Comparison of ENCODE assay signal across 8 cellular contexts in genomic region chr19:16771618-16772017, GRCh38. TPM values are rescaled to one million over a fixed set of nuclear protein-coding genes. Genes with fewer than 3 reads are reported as not detected.
DNase-seq lines count a peak whose midpoint lies in the region; ATAC-seq and TF ChIP-seq lines count a peak whose summit lies in the region.

No MANE protein-coding gene starts in this region.

- no peaks in the 10 kb centered on the region for H3K4me1 Mint-ChIP-seq in T-cell

- TF ChIP-seq CTCF in GM06990 (IDR thresholded peaks at IDR 0.05; ENCODE audit: insufficient read depth, low read length, poor library complexity, severe bottlenecking) (peak; percentile 78), heart left ventricle (IDR thresholded peaks at IDR 0.05) (peak; percentile 73 to 92 (median 84))

- H3K9me3 ChIP-seq in adipocyte (ENCODE audit: control insufficient read depth, low read length), result peaks cover 11% of the 10 kb centered on the region
- H3K9me3 ChIP-seq in heart left ventricle, result peaks cover 0 to 2% (median 0%) of the 10 kb centered on the region in 12 donors
- H3K9me3 ChIP-seq in aorta (ENCODE audit: control insufficient read depth, low read length), result peaks cover 1% of the 10 kb centered on the region

- POLR2A ChIA-PET in T-cell (lab: Charles Lee), result no interaction called here

- H3K27ac Mint-ChIP-seq in T-cell, result no peak overlapping the region

- no peak overlapping the region for H3K9ac ChIP-seq in adipocyte (ENCODE audit: low read length)

- H3K4me3 ChIP-seq in GM06990 (replicated peaks; ENCODE audit: low read depth, low read length) (no peak overlapping the region), adipocyte (ENCODE audit: low read length) (no peak overlapping the region), heart left ventricle (no peak overlapping the region), aorta (ENCODE audit: low read length in 2 of 2) (no peak overlapping the region)

- peaks cover 32 to 33% of the 10 kb centered on the region in 2 donors for H3K27me3 Mint-ChIP-seq in T-cell

- H3K36me3 Mint-ChIP-seq in T-cell, result no peaks in the 10 kb centered on the region

- DNase-seq in GM06990 (ENCODE audit: extremely low read depth, insufficient read length), result peak; percentile 26
- DNase-seq in NCI-H146 (lab: John Stamatoyannopoulos, UW), result peak; percentile 87
- peak; percentile 32 to 75 (median 60) for DNase-seq in T-cell
- DNase-seq in adipocyte (ENCODE audit: low read depth), result peak; percentile 88
- peak in 4 of 5 donors; percentile 69 to 84 (median 76) for DNase-seq in heart left ventricle
- DNase-seq in pulmonary artery endothelial cell (ENCODE audit: low read depth, low spot score), result peak; percentile 56
- DNase-seq in aorta, result peak; percentile 83 to 84

- no peaks in the 10 kb centered on the region for H3K4me1 ChIP-seq in adipocyte (ENCODE audit: control insufficient read depth, insufficient read depth, low read length)
- no peaks in the 10 kb centered on the region for H3K4me1 ChIP-seq in heart left ventricle
- no peaks in the 10 kb centered on the region for H3K4me1 ChIP-seq in aorta (ENCODE audit: control insufficient read depth in 1 of 2, insufficient read depth in 2 of 2, low read length in 2 of 2)

- H3K36me3 ChIP-seq in GM06990 (ENCODE audit: control insufficient read depth, insufficient read depth, low read length), result no peaks in the 10 kb centered on the region
- H3K36me3 ChIP-seq in adipocyte (ENCODE audit: control insufficient read depth, insufficient read depth, low read length, severe bottlenecking), result no peaks in the 10 kb centered on the region
- no peaks in the 10 kb centered on the region for H3K36me3 ChIP-seq in heart left ventricle
- no peaks in the 10 kb centered on the region for H3K36me3 ChIP-seq in aorta (ENCODE audit: control insufficient read depth in 1 of 2, insufficient read depth in 2 of 2, low read length in 1 of 2)

- TF ChIP-seq POLR2A in heart left ventricle (IDR thresholded peaks at IDR 0.05), result no peak

- no peak overlapping the region for H3K27ac ChIP-seq in heart left ventricle
- H3K27ac ChIP-seq in aorta (ENCODE audit: low read depth in 1 of 2, low read length in 2 of 2), result no peak overlapping the region

- CTCF ChIA-PET in T-cell (lab: Charles Lee), result interaction anchor here (0.6 to 1.0 kb wide), 5 partner anchors 110 to 283 kb away, joined by 3 to 5 read pairs (median 3); no protein-coding TSS in a partner anchor

- H3K9me3 Mint-ChIP-seq in T-cell, result peaks cover 0 to 6% (median 0%) of the 10 kb centered on the region in 3 donors

- WGBS in heart left ventricle, 4 donors, result 32 to 34% (median 33%) methylated on average over 14 of the region's 14 CpGs
- 32 to 35% methylated on average over 14 of the region's 14 CpGs for WGBS in aorta, 2 donors

- intact Hi-C loops in heart left ventricle (cut with DNase I) (loop anchor here (1.0 to 10.0 kb wide), 13 partner anchors 46 to 513 kb away; partner anchors contain the start of genes ANKLE1 (in 3 of the 10) and SIN3B (in 2 of the 10)), aorta (cut with DNase I) (loop anchor here (5.0 to 10.0 kb wide), 4 partner anchors 54 to 281 kb away; partner anchors contain the start of genes NWD1 (in 1 of the 2) and SIN3B (in 1 of the 2))

- H3K4me3 Mint-ChIP-seq in T-cell, result no peak overlapping the region

- no peaks in the 10 kb centered on the region; the same call in 1 of the 2 replicates for H3K27me3 ChIP-seq in GM06990 (replicated peaks; ENCODE audit: control insufficient read depth, insufficient read depth, low read length)
- H3K27me3 ChIP-seq in adipocyte (replicated peaks; ENCODE audit: control insufficient read depth, insufficient read depth, low read length), result peaks cover 30% of the 10 kb centered on the region
- H3K27me3 ChIP-seq in heart left ventricle, result no peaks in the 10 kb centered on the region
- no peaks in the 10 kb centered on the region for H3K27me3 ChIP-seq in aorta (ENCODE audit: control insufficient read depth in 1 of 2, insufficient read depth in 2 of 2, low read length in 1 of 2)

- peak; percentile 65 to 79 (median 70) for ATAC-seq in T-cell (replicated peaks in 1 of 4)
- peak; percentile 71 to 88 (median 86) for ATAC-seq in heart left ventricle
- peak; percentile 87 for ATAC-seq in aorta (ENCODE audit: low FRiP score)
- ATAC-seq in GM19328 (IDR thresholded peaks at IDR 0.05; ENCODE audit: unreplicated experiment), result no peak

RNA-seq across cellular contexts. Expression of gene NWD1, which starts 52.0 kb away (rescaled TPM):
- under 1 TPM in 1 of 5 donors, not detected in 4; 0.03 TPM for total RNA-seq in T-cell
- under 1 TPM in 2 of 9 donors, not detected in 7; 0.04 to 0.05 TPM for total RNA-seq in heart left ventricle
- polyA plus RNA-seq in heart left ventricle, result under 1 TPM; 0.03 to 0.04 TPM
- not detected in 2 replicates for total RNA-seq in pulmonary artery endothelial cell
- under 1 TPM; 0.03 to 0.21 TPM for total RNA-seq in aorta
- polyA plus RNA-seq in aorta, result not detected

RNA-seq across cellular contexts. Expression of gene SIN3B, which starts 57.6 kb away (rescaled TPM):
- total RNA-seq in T-cell (10 to 100 TPM; 76.4 to 94.5 (median 84.1) TPM), heart left ventricle (10 to 100 TPM; 15.2 to 36.6 (median 24.7) TPM), pulmonary artery endothelial cell (28.3 and 30.2 TPM in 2 replicates), aorta (10 to 100 TPM; 61.1 to 82.7 TPM)
- polyA plus RNA-seq in heart left ventricle (10 to 100 TPM; 18.2 to 20.7 TPM), aorta (10 to 100 TPM in 1 of 2 donors, 1 to 10 TPM in 1; 7.1 to 52.2 TPM)

Comparison
In these comparisons a context has a peak if more than half of its experiments do, and no peak if none do; other contexts are left out.
1. DNase-seq: peak in every context shown above with its lines; median percentile 88 in adipocyte; 87 in NCI-H146; 84 in aorta; 76 in heart left ventricle; 60 in T-cell; 56 in pulmonary artery endothelial cell; 26 in GM06990.